Comparison of ENCODE assay signal across 1 cellular context in the genomic region with DNA sequence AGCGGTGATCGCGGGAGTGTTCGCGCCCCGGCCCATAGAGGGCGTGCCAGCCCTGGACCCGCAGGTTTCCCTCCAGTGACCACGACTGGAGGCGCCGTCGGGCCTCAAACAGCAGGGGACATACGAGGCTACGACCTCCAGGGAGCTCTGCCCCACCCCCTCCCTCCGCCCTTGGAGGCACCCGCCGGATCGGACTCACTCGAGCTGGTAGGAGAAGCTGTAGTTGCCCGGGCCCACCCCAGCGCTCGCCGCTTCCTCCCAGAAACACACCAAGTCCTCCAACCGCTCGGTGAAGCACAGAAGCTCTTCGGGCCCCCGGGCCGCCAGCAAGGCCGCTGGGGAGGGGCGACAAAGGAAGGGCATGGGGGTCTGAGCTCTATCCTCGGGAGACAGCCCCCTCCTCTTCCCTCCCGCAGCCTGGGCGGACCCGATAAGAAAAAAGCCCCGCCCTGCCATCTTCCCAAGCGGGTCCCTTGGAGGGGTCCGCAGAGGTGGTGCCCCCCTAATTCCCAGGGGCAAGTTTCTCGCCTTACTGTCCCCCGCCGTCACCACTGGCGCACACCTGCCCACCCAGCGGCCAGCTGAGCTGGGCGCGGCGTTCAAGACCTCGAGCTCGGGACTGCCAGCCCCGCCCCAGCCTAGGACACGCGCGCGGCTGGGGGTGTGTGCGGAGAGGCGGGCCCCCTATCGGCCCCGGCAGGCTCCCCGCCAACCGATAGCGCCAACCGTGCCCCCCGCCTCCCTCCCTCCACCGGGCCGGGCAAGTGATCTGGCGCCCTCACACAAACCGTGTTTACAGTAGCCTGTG.
TF ChIP-seq lines count a peak whose summit lies in the region.

No MANE protein-coding gene starts in this region.

TF ChIP-seq in HEK293, 187 proteins besides CTCF, POLR2A, EP300 and RAD21 (continued from another document and continues in another):
- TF ChIP-seq, protein P1, sequence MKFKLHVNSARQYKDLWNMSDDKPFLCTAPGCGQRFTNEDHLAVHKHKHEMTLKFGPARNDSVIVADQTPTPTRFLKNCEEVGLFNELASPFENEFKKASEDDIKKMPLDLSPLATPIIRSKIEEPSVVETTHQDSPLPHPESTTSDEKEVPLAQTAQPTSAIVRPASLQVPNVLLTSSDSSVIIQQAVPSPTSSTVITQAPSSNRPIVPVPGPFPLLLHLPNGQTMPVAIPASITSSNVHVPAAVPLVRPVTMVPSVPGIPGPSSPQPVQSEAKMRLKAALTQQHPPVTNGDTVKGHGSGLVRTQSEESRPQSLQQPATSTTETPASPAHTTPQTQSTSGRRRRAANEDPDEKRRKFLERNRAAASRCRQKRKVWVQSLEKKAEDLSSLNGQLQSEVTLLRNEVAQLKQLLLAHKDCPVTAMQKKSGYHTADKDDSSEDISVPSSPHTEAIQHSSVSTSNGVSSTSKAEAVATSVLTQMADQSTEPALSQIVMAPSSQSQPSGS (tag by site-specific recombination; IDR thresholded peaks at IDR 0.05; ENCODE audit: low read depth) = no peak
- TF ChIP-seq ZNF23 (tag by site-specific recombination; IDR thresholded peaks at IDR 0.05; ENCODE audit: borderline replicate concordance) = no peak
- TF ChIP-seq, protein P2, sequence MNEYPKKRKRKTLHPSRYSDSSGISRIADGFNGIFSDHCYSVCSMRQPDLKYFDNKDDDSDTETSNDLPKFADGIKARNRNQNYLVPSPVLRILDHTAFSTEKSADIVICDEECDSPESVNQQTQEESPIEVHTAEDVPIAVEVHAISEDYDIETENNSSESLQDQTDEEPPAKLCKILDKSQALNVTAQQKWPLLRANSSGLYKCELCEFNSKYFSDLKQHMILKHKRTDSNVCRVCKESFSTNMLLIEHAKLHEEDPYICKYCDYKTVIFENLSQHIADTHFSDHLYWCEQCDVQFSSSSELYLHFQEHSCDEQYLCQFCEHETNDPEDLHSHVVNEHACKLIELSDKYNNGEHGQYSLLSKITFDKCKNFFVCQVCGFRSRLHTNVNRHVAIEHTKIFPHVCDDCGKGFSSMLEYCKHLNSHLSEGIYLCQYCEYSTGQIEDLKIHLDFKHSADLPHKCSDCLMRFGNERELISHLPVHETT (tag by site-specific recombination; IDR thresholded peaks at IDR 0.05) = no peak; the same call in 1 of the 2 replicates
- no peak for TF ChIP-seq ZNF473 (tag by site-specific recombination; IDR thresholded peaks at IDR 0.05)
- TF ChIP-seq ZFP41 (tag by site-specific recombination; IDR thresholded peaks at IDR 0.05; ENCODE audit: borderline replicate concordance) = no peak
- TF ChIP-seq ZNF768 (tag by site-specific recombination; IDR thresholded peaks at IDR 0.05) = no peak
- peak; percentile 93 for TF ChIP-seq ZFP69B (tag by site-specific recombination; IDR thresholded peaks at IDR 0.05)
- TF ChIP-seq, protein P3, sequence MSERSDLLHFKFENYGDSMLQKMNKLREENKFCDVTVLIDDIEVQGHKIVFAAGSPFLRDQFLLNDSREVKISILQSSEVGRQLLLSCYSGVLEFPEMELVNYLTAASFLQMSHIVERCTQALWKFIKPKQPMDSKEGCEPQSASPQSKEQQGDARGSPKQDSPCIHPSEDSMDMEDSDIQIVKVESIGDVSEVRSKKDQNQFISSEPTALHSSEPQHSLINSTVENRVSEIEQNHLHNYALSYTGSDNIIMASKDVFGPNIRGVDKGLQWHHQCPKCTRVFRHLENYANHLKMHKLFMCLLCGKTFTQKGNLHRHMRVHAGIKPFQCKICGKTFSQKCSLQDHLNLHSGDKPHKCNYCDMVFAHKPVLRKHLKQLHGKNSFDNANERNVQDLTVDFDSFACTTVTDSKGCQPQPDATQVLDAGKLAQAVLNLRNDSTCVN (tag by site-specific recombination; optimal IDR thresholded peaks at IDR 0.05) = peak; percentile 82
- no peak for TF ChIP-seq ZNF664 (tag by site-specific recombination; IDR thresholded peaks at IDR 0.05)
- TF ChIP-seq, protein P4, sequence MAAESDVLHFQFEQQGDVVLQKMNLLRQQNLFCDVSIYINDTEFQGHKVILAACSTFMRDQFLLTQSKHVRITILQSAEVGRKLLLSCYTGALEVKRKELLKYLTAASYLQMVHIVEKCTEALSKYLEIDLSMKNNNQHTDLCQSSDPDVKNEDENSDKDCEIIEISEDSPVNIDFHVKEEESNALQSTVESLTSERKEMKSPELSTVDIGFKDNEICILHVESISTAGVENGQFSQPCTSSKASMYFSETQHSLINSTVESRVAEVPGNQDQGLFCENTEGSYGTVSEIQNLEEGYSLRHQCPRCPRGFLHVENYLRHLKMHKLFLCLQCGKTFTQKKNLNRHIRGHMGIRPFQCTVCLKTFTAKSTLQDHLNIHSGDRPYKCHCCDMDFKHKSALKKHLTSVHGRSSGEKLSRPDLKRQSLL (tag by site-specific recombination; IDR thresholded peaks at IDR 0.05) = no peak
- peak; percentile 83 for TF ChIP-seq ZNF394 (tag by site-specific recombination; IDR thresholded peaks at IDR 0.05; ENCODE audit: borderline replicate concordance)
- TF ChIP-seq, protein P5, sequence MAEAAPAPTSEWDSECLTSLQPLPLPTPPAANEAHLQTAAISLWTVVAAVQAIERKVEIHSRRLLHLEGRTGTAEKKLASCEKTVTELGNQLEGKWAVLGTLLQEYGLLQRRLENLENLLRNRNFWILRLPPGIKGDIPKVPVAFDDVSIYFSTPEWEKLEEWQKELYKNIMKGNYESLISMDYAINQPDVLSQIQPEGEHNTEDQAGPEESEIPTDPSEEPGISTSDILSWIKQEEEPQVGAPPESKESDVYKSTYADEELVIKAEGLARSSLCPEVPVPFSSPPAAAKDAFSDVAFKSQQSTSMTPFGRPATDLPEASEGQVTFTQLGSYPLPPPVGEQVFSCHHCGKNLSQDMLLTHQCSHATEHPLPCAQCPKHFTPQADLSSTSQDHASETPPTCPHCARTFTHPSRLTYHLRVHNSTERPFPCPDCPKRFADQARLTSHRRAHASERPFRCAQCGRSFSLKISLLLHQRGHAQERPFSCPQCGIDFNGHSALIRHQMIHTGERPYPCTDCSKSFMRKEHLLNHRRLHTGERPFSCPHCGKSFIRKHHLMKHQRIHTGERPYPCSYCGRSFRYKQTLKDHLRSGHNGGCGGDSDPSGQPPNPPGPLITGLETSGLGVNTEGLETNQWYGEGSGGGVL (tag by site-specific recombination; IDR thresholded peaks at IDR 0.05) = peak; percentile 52
- peak; percentile 47; the same call in 1 of the 2 replicates for TF ChIP-seq ZNF121 (tag by site-specific recombination; IDR thresholded peaks at IDR 0.05)
- peak; percentile 97 for TF ChIP-seq KLF10 (tag by site-specific recombination; IDR thresholded peaks at IDR 0.05)
- TF ChIP-seq ZNF140 (tag by site-specific recombination; IDR thresholded peaks at IDR 0.05) = no peak
- TF ChIP-seq, protein P6, sequence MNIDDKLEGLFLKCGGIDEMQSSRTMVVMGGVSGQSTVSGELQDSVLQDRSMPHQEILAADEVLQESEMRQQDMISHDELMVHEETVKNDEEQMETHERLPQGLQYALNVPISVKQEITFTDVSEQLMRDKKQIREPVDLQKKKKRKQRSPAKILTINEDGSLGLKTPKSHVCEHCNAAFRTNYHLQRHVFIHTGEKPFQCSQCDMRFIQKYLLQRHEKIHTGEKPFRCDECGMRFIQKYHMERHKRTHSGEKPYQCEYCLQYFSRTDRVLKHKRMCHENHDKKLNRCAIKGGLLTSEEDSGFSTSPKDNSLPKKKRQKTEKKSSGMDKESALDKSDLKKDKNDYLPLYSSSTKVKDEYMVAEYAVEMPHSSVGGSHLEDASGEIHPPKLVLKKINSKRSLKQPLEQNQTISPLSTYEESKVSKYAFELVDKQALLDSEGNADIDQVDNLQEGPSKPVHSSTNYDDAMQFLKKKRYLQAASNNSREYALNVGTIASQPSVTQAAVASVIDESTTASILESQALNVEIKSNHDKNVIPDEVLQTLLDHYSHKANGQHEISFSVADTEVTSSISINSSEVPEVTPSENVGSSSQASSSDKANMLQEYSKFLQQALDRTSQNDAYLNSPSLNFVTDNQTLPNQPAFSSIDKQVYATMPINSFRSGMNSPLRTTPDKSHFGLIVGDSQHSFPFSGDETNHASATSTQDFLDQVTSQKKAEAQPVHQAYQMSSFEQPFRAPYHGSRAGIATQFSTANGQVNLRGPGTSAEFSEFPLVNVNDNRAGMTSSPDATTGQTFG (tag by site-specific recombination; IDR thresholded peaks at IDR 0.05; ENCODE audit: borderline replicate concordance) = no peak
- TF ChIP-seq ZNF350 (tag by site-specific recombination; IDR thresholded peaks at IDR 0.05) = no peak
- TF ChIP-seq, protein P7, sequence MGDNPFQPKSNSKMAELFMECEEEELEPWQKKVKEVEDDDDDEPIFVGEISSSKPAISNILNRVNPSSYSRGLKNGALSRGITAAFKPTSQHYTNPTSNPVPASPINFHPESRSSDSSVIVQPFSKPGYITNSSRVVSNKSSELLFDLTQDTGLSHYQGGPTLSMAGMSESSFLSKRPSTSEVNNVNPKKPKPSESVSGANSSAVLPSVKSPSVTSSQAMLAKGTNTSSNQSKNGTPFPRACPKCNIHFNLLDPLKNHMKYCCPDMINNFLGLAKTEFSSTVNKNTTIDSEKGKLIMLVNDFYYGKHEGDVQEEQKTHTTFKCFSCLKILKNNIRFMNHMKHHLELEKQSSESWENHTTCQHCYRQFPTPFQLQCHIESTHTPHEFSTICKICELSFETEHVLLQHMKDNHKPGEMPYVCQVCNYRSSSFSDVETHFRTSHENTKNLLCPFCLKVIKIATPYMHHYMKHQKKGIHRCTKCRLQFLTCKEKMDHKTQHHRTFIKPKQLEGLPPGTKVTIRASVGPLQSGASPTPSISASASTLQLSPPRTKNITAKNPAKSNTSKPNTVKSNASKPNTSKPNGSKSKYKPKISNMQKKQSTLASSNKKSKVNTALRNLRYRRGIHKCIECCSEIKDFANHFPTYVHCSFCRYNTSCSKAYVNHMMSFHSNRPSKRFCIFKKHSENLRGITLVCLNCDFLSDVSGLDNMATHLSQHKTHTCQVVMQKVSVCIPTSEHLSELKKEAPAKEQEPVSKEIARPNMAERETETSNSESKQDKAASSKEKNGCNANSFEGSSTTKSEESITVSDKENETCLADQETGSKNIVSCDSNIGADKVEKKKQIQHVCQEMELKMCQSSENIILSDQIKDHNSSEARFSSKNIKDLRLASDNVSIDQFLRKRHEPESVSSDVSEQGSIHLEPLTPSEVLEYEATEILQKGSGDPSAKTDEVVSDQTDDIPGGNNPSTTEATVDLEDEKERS (tag by site-specific recombination; IDR thresholded peaks at IDR 0.05) = no peak; the same call in 1 of the 2 replicates
- TF ChIP-seq ZNF416 (tag by site-specific recombination; IDR thresholded peaks at IDR 0.05) = no peak
- peak; percentile 71; the same call in 1 of the 2 replicates for TF ChIP-seq ZFP37 (tag by site-specific recombination; IDR thresholded peaks at IDR 0.05)
- TF ChIP-seq ZBTB20 (tag by site-specific recombination; IDR thresholded peaks at IDR 0.05) = peak; percentile 24; the same call in 1 of the 2 replicates
- no peak for TF ChIP-seq ZNF555 (tag by site-specific recombination; conservative IDR thresholded peaks at IDR 0.05)
- TF ChIP-seq, protein P8, sequence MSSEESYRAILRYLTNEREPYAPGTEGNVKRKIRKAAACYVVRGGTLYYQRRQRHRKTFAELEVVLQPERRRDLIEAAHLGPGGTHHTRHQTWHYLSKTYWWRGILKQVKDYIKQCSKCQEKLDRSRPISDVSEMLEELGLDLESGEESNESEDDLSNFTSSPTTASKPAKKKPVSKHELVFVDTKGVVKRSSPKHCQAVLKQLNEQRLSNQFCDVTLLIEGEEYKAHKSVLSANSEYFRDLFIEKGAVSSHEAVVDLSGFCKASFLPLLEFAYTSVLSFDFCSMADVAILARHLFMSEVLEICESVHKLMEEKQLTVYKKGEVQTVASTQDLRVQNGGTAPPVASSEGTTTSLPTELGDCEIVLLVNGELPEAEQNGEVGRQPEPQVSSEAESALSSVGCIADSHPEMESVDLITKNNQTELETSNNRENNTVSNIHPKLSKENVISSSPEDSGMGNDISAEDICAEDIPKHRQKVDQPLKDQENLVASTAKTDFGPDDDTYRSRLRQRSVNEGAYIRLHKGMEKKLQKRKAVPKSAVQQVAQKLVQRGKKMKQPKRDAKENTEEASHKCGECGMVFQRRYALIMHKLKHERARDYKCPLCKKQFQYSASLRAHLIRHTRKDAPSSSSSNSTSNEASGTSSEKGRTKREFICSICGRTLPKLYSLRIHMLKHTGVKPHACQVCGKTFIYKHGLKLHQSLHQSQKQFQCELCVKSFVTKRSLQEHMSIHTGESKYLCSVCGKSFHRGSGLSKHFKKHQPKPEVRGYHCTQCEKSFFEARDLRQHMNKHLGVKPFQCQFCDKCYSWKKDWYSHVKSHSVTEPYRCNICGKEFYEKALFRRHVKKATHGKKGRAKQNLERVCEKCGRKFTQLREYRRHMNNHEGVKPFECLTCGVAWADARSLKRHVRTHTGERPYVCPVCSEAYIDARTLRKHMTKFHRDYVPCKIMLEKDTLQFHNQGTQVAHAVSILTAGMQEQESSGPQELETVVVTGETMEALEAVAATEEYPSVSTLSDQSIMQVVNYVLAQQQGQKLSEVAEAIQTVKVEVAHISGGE (tag by site-specific recombination; conservative IDR thresholded peaks at IDR 0.05; ENCODE audit: low read depth) = peak; percentile 27; the same call in 1 of the 2 replicates
- peak; percentile 27 for TF ChIP-seq ZNF654 (tag by site-specific recombination; IDR thresholded peaks at IDR 0.05; ENCODE audit: low read depth)
- TF ChIP-seq, protein P9, sequence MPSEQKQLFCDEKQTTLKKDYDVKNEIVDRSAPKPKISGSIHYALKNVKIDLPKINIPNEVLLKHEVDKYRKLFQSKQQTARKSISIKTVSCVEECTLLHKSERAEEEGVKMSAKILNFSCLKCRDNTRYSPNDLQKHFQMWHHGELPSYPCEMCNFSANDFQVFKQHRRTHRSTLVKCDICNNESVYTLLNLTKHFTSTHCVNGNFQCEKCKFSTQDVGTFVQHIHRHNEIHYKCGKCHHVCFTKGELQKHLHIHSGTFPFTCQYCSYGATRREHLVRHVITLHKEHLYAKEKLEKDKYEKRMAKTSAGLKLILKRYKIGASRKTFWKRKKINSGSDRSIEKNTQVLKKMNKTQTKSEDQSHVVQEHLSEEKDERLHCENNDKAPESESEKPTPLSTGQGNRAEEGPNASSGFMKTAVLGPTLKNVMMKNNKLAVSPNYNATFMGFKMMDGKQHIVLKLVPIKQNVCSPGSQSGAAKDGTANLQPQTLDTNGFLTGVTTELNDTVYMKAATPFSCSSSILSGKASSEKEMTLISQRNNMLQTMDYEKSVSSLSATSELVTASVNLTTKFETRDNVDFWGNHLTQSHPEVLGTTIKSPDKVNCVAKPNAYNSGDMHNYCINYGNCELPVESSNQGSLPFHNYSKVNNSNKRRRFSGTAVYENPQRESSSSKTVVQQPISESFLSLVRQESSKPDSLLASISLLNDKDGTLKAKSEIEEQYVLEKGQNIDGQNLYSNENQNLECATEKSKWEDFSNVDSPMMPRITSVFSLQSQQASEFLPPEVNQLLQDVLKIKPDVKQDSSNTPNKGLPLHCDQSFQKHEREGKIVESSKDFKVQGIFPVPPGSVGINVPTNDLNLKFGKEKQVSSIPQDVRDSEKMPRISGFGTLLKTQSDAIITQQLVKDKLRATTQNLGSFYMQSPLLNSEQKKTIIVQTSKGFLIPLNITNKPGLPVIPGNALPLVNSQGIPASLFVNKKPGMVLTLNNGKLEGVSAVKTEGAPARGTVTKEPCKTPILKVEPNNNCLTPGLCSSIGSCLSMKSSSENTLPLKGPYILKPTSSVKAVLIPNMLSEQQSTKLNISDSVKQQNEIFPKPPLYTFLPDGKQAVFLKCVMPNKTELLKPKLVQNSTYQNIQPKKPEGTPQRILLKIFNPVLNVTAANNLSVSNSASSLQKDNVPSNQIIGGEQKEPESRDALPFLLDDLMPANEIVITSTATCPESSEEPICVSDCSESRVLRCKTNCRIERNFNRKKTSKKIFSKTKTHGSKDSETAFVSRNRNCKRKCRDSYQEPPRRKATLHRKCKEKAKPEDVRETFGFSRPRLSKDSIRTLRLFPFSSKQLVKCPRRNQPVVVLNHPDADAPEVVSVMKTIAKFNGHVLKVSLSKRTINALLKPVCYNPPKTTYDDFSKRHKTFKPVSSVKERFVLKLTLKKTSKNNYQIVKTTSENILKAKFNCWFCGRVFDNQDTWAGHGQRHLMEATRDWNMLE (tag by site-specific recombination; conservative IDR thresholded peaks at IDR 0.05; ENCODE audit: low read depth) = no peak
- TF ChIP-seq SP7 (tag by site-specific recombination; IDR thresholded peaks at IDR 0.05) = peak; percentile 31
- no peak for TF ChIP-seq ZNF404 (tag by site-specific recombination; IDR thresholded peaks at IDR 0.05)
- TF ChIP-seq ZNF677 (tag by site-specific recombination; IDR thresholded peaks at IDR 0.05) = no peak
